ENCODE assay signal across 1 cellular context in genomic region chr20:18287915-18288747, GRCh38.
TF ChIP-seq lines count a peak whose summit lies in the region.

ZNF133 (plus strand) TSS chr20:18288527; CDS start chr20:18305687, 17,160 bp downstream.

TF ChIP-seq in K562, 482 proteins besides CTCF, POLR2A, EP300 and RAD21 (continued from another document and continues in another):
- TF ChIP-seq ZBTB40 (IDR thresholded peaks at IDR 0.05), result peak; percentile 97
- no peak for TF ChIP-seq ZBTB40 (CRISPR knock-in tag; IDR thresholded peaks at IDR 0.05)
- peak in 1 of 2 experiments; percentile 23; a peak in 1 of 4 replicates for TF ChIP-seq HDAC1 (IDR thresholded peaks at IDR 0.05)
- peak; percentile 87 for TF ChIP-seq ATF1 (CRISPR knock-in tag; IDR thresholded peaks at IDR 0.05)
- peak; percentile 99 for TF ChIP-seq ATF1 (tag; IDR thresholded peaks at IDR 0.05)
- TF ChIP-seq POLR2AphosphoS2 (IDR thresholded peaks at IDR 0.05; ENCODE audit: low read length), result no peak
- no peak for TF ChIP-seq ZNF444 (CRISPR knock-in tag; IDR thresholded peaks at IDR 0.05)
- 0 out of 2 replicates have a peak, but pooled peaks have one; percentile 17 for TF ChIP-seq SMARCE1 (IDR thresholded peaks at IDR 0.05)
- peak; percentile 79 for TF ChIP-seq C11orf30 (IDR thresholded peaks at IDR 0.05; ENCODE audit: low read depth)
- TF ChIP-seq JUNB (CRISPR knock-in tag; conservative IDR thresholded peaks at IDR 0.05), result no peak
- TF ChIP-seq PML (IDR thresholded peaks at IDR 0.05; ENCODE audit: low read length), result no peak
- TF ChIP-seq MLX (CRISPR knock-in tag; conservative IDR thresholded peaks at IDR 0.05), result no peak
- peak in 1 of 2 experiments; percentile 37; a peak in 1 of 4 replicates for TF ChIP-seq ZNF639 (CRISPR knock-in tag; conservative IDR thresholded peaks at IDR 0.05 in 1 of 2, IDR thresholded peaks at IDR 0.05 in 1 of 2)
- TF ChIP-seq GATAD2A (IDR thresholded peaks at IDR 0.05), result no peak
- TF ChIP-seq ARID4B (CRISPR knock-in tag; IDR thresholded peaks at IDR 0.05), result peak; percentile 85
- TF ChIP-seq MEF2D (tag; conservative IDR thresholded peaks at IDR 0.05; ENCODE audit: low read depth), result 0 out of 2 replicates have a peak, but pooled peaks have one; percentile 23
- peak; percentile 98 for TF ChIP-seq GABPA (tag; conservative IDR thresholded peaks at IDR 0.05; ENCODE audit: low read depth)
- TF ChIP-seq GTF3C2 (IDR thresholded peaks at IDR 0.05; ENCODE audit: borderline replicate concordance, extremely low read depth, insufficient read length), result no peak
- no peak for TF ChIP-seq NFIC (IDR thresholded peaks at IDR 0.05)
- no peak for TF ChIP-seq ATF4 (CRISPR knock-in tag; IDR thresholded peaks at IDR 0.05)
- TF ChIP-seq CAMTA2 (CRISPR knock-in tag; conservative IDR thresholded peaks at IDR 0.05), result no peak
- no peak for TF ChIP-seq FOXP4 (CRISPR knock-in tag; IDR thresholded peaks at IDR 0.05; ENCODE audit: borderline replicate concordance)
- peak in 1 of 3 experiments; percentile 24 for TF ChIP-seq YY1 (IDR thresholded peaks at IDR 0.05; ENCODE audit: borderline replicate concordance in 1 of 3, control insufficient read depth in 1 of 3, extremely low read depth in 1 of 3, insufficient read depth in 3 of 3, insufficient read length in 1 of 3, insufficient replicate concordance in 2 of 3, low read depth in 1 of 3, low read length in 2 of 3)
- no peak for TF ChIP-seq HDAC8 (tag; IDR thresholded peaks at IDR 0.05)
- TF ChIP-seq KDM2B (CRISPR knock-in tag; IDR thresholded peaks at IDR 0.05), result no peak
- TF ChIP-seq ARHGAP35 (IDR thresholded peaks at IDR 0.05; ENCODE audit: partially characterized antibody), result no peak
